Comparison of ENCODE assay signal across 22 cellular contexts in the genomic region with DNA sequence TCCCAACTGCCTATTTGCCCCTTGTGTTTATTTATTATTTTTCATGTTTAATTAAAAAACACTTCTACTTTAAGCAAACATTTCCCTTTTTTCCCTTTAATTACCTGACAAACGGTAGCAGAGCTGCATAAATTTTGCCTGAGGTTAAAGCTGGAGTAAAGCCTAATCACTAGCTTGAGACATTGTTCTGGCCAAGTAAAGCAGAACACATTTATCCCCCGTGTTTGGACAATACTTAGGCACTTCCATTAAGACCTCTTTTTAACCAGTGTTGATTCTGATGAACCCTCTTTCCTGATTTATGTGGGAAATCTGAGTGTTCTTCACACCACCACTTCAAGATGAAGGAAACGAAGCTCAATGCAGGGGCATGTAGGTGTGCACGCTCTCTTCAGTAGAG. TPM values are rescaled to one million over a fixed set of nuclear protein-coding genes. Genes with fewer than 3 reads are reported as not detected.
DNase-seq lines count a peak whose midpoint lies in the region; FAIRE-seq and TF ChIP-seq lines count a peak whose summit lies in the region.
"Had no signal": no experiment of that assay in that cellular context is flagged by ENCODE, and none has a peak within 500 bp of the region (broad histone marks: within the 10 kb centered on the region; RNA-seq: fewer than 3 reads in every experiment).

No MANE protein-coding gene starts in this region.

- H4K5ac ChIP-seq in H9 (ENCODE audit: insufficient read length, low read depth, low read length), result no peak overlapping the region

- H3K18ac ChIP-seq in H9 (ENCODE audit: insufficient read length, low read depth, low read length), result no peak overlapping the region

- H2BK5ac ChIP-seq in H9 (ENCODE audit: insufficient read length, low read length), result no peak overlapping the region

- H3K9ac ChIP-seq in H9 (ENCODE audit: extremely low read depth, insufficient read length, low read length), result peak overlapping the region; percentile 37
- no peak overlapping the region for H3K9ac ChIP-seq in GM23248

- peak overlapping the region; percentile 87 for H2BK12ac ChIP-seq in H9 (ENCODE audit: insufficient read length, low read depth, low read length)

- H3K23me2 ChIP-seq in H9 (ENCODE audit: insufficient read length, low read depth, low read length, poor library complexity, severe bottlenecking), result no peaks in the 10 kb centered on the region

- no peak overlapping the region for H2BK120ac ChIP-seq in H9 (ENCODE audit: low read depth, low read length, poor library complexity, severe bottlenecking)

- no peak overlapping the region for H3K56ac ChIP-seq in H9 (ENCODE audit: insufficient read length, low read depth, low read length)

- H4K8ac ChIP-seq in H9 (replicated peaks; ENCODE audit: insufficient read length, low read depth, low read length), result peak overlapping the region; percentile 95

- no peak overlapping the region for H3K14ac ChIP-seq in H9 (ENCODE audit: insufficient read depth, low read length)

- H3K27ac ChIP-seq in H9 (ENCODE audit: insufficient read length, low read depth, low read length), result no peak overlapping the region
- H3K27ac ChIP-seq in GM23248, result no peak overlapping the region
- H3K27ac ChIP-seq in ovary, result no peak overlapping the region
- H3K27ac ChIP-seq: PC-9, RWPE1 had no signal

- H2BK20ac ChIP-seq in H9 (ENCODE audit: low read depth, low read length, poor library complexity, severe bottlenecking), result no peak overlapping the region

- in situ Hi-C loops in GM23248 (cut with MboI), result no loop called here

- H2AFZ ChIP-seq in H9 (ENCODE audit: low read length) (no peak overlapping the region), GM23248 (no peak overlapping the region)
- H2AFZ ChIP-seq: PC-9 had no signal

- H3K23ac ChIP-seq in H9 (ENCODE audit: insufficient read length, low read depth, low read length), result no peak overlapping the region

- H3K4me3 ChIP-seq in GM23248 (no peak overlapping the region), ovary (no peak overlapping the region)
- H3K4me3 ChIP-seq: PC-9 had no signal

- intact Hi-C loops in ovary (cut with DNase I), result no loop called here

- no peak overlapping the region for H3K4ac ChIP-seq in H9 (ENCODE audit: low read depth, low read length)

- H3K27me3 Mint-ChIP-seq in H9 (ENCODE audit: low read depth), result no peaks in the 10 kb centered on the region
- H3K27me3 Mint-ChIP-seq: CD8-positive, alpha-beta memory T cell had no signal

- no peak overlapping the region for H2BK15ac ChIP-seq in H9 (ENCODE audit: low read depth, low read length)

- TF ChIP-seq CTCF in H9 (conservative IDR thresholded peaks at IDR 0.05), result no peak
- TF ChIP-seq CTCF in ovary (IDR thresholded peaks at IDR 0.05), result no peak

- no CpG with 5 or more reads among the region's 4 CpGs for WGBS in H9 (ENCODE audit: extremely low coverage, insufficient read length, low lambda C conversion rate)
- WGBS in GM23248 (ENCODE audit: low coverage in 1 of 2, low lambda C conversion rate in 2 of 2, missing lambda C conversion rate in 2 of 2), 2 experiments, result 97% methylated on average over 4 of the region's 4 CpGs
- 57 to 60% (median 59%) methylated on average over 4 of the region's 4 CpGs for WGBS in ovary, 3 donors

- no peak for TF ChIP-seq POLR2A in ovary (IDR thresholded peaks at IDR 0.05)

- H3K9me3 Mint-ChIP-seq in H9, result no peaks in the 10 kb centered on the region

- H3K79me2 ChIP-seq in H9 (ENCODE audit: insufficient read depth, low read length), result no peaks in the 10 kb centered on the region
- peaks cover 83% of the 10 kb centered on the region for H3K79me2 ChIP-seq in GM23248 (ENCODE audit: insufficient read depth)

- no peak for FAIRE-seq in urothelium cell line (lab: Jason Lieb, UNC)
- FAIRE-seq: D721Med had no signal

- H3K9me2 ChIP-seq in GM23248 (ENCODE audit: insufficient read depth), result no peaks in the 10 kb centered on the region

- peaks cover 21% of the 10 kb centered on the region; the same call in 1 of the 2 replicates for H3K4me1 ChIP-seq in H9 (ENCODE audit: insufficient read depth, low read length)
- H3K4me1 ChIP-seq in GM23248 (ENCODE audit: insufficient read depth), result peaks cover 15% of the 10 kb centered on the region
- H3K4me1 ChIP-seq in ovary (ENCODE audit: insufficient read depth), result peaks cover 7% of the 10 kb centered on the region

- no peaks in the 10 kb centered on the region for H3F3A ChIP-seq in GM23248 (ENCODE audit: insufficient read depth)

- H3K79me1 ChIP-seq in H9 (ENCODE audit: insufficient read depth, low read depth, low read length, poor library complexity, severe bottlenecking), result peaks cover 3% of the 10 kb centered on the region

- no peak overlapping the region for H2AK5ac ChIP-seq in H9 (ENCODE audit: insufficient read length, low read length)

- no peak overlapping the region for H3K4me3 Mint-ChIP-seq in H9
- H3K4me3 Mint-ChIP-seq: CD8-positive, alpha-beta memory T cell had no signal

- no peak overlapping the region for H3T11ph ChIP-seq in H9 (ENCODE audit: low read length)

- H4K20me1 ChIP-seq in H9 (ENCODE audit: control insufficient read depth, insufficient read depth, insufficient read length) (no peaks in the 10 kb centered on the region), GM23248 (ENCODE audit: insufficient read depth) (no peaks in the 10 kb centered on the region)

- H3K4me2 ChIP-seq in H9 (ENCODE audit: insufficient read depth, insufficient read length, low read length) (no peak overlapping the region), GM23248 (ENCODE audit: unreplicated experiment) (no peak overlapping the region)
- H3K4me2 ChIP-seq: PC-9 had no signal

- TF ChIP-seq EP300 in ovary (IDR thresholded peaks at IDR 0.05), result no peak

- peaks cover 0 to 20% (median 5%) of the 10 kb centered on the region in 3 experiments; a peak in 6 of 7 replicates for H3K36me3 Mint-ChIP-seq in H9 (ENCODE audit: insufficient read depth in 1 of 3, low read depth in 3 of 3)
- H3K36me3 Mint-ChIP-seq: CD8-positive, alpha-beta memory T cell had no signal

- H3K27ac Mint-ChIP-seq in H9, result peak overlapping the region in 2 of 3 experiments; percentile 25 to 74; a peak in 3 of 7 replicates
- H3K27ac Mint-ChIP-seq: CD8-positive, alpha-beta memory T cell had no signal

- H3K27me3 ChIP-seq in H9 (ENCODE audit: insufficient read depth, low read length) (no peaks in the 10 kb centered on the region), GM23248 (replicated peaks; ENCODE audit: insufficient read depth) (no peaks in the 10 kb centered on the region), ovary (no peaks in the 10 kb centered on the region)

- DNase-seq in H9 (no peak), NCI-H1092 (lab: John Stamatoyannopoulos, UW) (peak; percentile 36), NCI-H345 (lab: John Stamatoyannopoulos, UW) (peak; percentile 82), astrocyte of the hippocampus (ENCODE audit: low read depth, low spot score) (peak; percentile 44), urothelium cell line (ENCODE audit: low spot score) (no peak), SK-N-DZ (ENCODE audit: low spot score) (no peak), GM23248 (no peak), ovary (no peak)
- DNase-seq: ACHN; C1 segment of cervical spinal cord; CD8-positive, alpha-beta memory T cell; GF-D8; KG1; NCI-H1694; NCI-H2171 treated with DMSO at 0.1 percent for 48 hours; NCI-H82; PC-9; SIG-M5; T-helper 1 cell; T-helper 9 cell had no signal

- no peaks in the 10 kb centered on the region for H3K36me3 ChIP-seq in GM23248 (ENCODE audit: low read depth)
- H3K36me3 ChIP-seq in ovary, result no peaks in the 10 kb centered on the region

- H3K9me3 ChIP-seq in H9 (ENCODE audit: control insufficient read depth, low read depth, low read length) (no peaks in the 10 kb centered on the region), GM23248 (ENCODE audit: low read depth) (no peaks in the 10 kb centered on the region), ovary (no peaks in the 10 kb centered on the region)

- no peak overlapping the region for H4K91ac ChIP-seq in H9 (ENCODE audit: insufficient read length, low read depth, low read length)

- H3K4me1 Mint-ChIP-seq in H9, result peaks cover 41 to 49% of the 10 kb centered on the region in 2 experiments
- H3K4me1 Mint-ChIP-seq: CD8-positive, alpha-beta memory T cell had no signal

RNA-seq across cellular contexts. Expression of a gene that starts 54.5 kb away (rescaled TPM):
- total RNA-seq in H9 (2021) (40.8 and 43.6 TPM in 2 replicates), ovary (100 to 1,000 TPM in 5 of 7 donors, 10 to 100 TPM in 2; 47.9 to 232 (median 201) TPM)
- polyA plus RNA-seq in SK-N-DZ (2014; cell fraction: cytosol; rRNA removed), result 0.68 and 0.82 TPM in 2 replicates
- polyA plus RNA-seq in SK-N-DZ (2014; cell fraction: nucleus; rRNA removed), result 1.1 and 1.3 TPM in 2 replicates
- 18.5 and 18.6 TPM in 2 replicates for total RNA-seq in GM23248 (2014; rRNA removed; shearing (Covaris generic))
- polyA plus RNA-seq in GM23248 (2016; fragmentation: Nextera tagmentation; extraction: Ambion mirVana) (13.8 and 15.1 TPM in 2 replicates), ovary (10 to 100 TPM; 17.2 to 36.1 TPM)
- polyA plus RNA-seq: CD8-positive, alpha-beta memory T cell had no signal

Comparison
In these comparisons a context has a peak if more than half of its experiments do, and no peak if none do; other contexts are left out.
1. DNase-seq: peak in NCI-H1092 (single experiment), NCI-H345 (single experiment) and astrocyte of the hippocampus (single experiment); none in H9 (single experiment), urothelium cell line (single experiment), SK-N-DZ (single experiment), GM23248 (single experiment) and ovary (0 of 5).